In the genomic region with DNA sequence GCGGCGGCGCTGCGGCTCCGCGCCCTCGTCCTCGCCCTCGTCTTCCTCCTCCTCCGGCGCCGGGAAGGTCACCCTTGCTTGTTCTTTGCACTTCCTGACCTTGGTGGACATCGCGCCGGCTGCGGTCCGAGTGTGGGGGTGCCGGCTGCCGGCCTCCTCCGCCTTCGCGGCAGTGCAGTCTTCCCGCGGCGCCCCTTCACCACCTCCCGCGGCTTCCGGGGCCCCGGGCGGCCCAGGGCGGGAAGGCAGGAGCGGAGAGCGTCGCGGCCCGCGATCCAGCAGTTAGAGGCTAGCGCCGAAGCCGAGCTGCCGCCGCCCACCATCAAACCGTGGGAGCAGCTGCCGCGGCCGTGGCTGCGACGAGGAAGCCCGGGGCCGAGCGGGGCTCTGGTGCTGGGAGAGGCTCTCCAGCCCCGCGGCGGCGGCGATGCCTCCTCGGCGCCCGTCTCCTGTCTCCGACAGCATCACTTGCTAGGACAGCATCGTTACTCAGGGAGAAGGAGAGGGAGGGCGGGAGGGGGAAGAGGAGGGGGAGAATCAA, we compare ENCODE assay signal across 8 cellular contexts. TPM values are rescaled to one million over a fixed set of nuclear protein-coding genes. Genes with fewer than 3 reads are reported as not detected.
DNase-seq lines count a peak whose midpoint lies in the region; ATAC-seq lines count a peak whose summit lies in the region.

A gene (minus strand): TSS at position 491 of the 541 bp plus-strand sequence. CDS start 380 bp downstream, at position 111.

- peaks cover 60% of the 10 kb centered on the region for H3K27me3 Mint-ChIP-seq in stimulated activated naive CD8-positive, alpha-beta T cell treated with anti-CD3 and anti-CD28 coated beads, Interleukin-15, Interleukin-2, amounts not matched to agents 100 ng/mL and 50 ng/mL, for 24 hours

- no peak within 1 kb of the TSS for H3K27ac Mint-ChIP-seq in stimulated activated naive CD8-positive, alpha-beta T cell treated with anti-CD3 and anti-CD28 coated beads, Interleukin-15, Interleukin-2, amounts not matched to agents 100 ng/mL and 50 ng/mL, for 24 hours

- no peaks in the 10 kb centered on the region for H3K9me3 Mint-ChIP-seq in stimulated activated naive CD8-positive, alpha-beta T cell treated with anti-CD3 and anti-CD28 coated beads, Interleukin-15, Interleukin-2, amounts not matched to agents 100 ng/mL and 50 ng/mL, for 24 hours

- H3K36me3 ChIP-seq in mesodermal cell (ENCODE audit: control insufficient read depth, insufficient read depth, low read length), result no peaks in the 10 kb centered on the region

- peak within 1 kb of the TSS; percentile 50 for H3K4me3 ChIP-seq in mesodermal cell (ENCODE audit: extremely low read depth, insufficient read depth, low read length, poor library complexity, severe bottlenecking)

- DNase-seq in A172 (ENCODE audit: low spot score) (peak; percentile 3), SHP77 (lab: John Stamatoyannopoulos, UW) (no peak)
- DNase-seq in activated CD4-positive, alpha-beta T cell treated with anti-CD3 and anti-CD28 coated beads for 48 hours, result peak; percentile 55
- DNase-seq in effector CD8-positive, alpha-beta T cell (lab: John Stamatoyannopoulos, UW), result peak; percentile 1

- H3K4me1 ChIP-seq in mesodermal cell (ENCODE audit: control insufficient read depth, insufficient read depth, low read length, poor library complexity, severe bottlenecking), result no peaks in the 10 kb centered on the region

- no peaks in the 10 kb centered on the region for H3K36me3 Mint-ChIP-seq in stimulated activated naive CD8-positive, alpha-beta T cell treated with anti-CD3 and anti-CD28 coated beads, Interleukin-15, Interleukin-2, amounts not matched to agents 100 ng/mL and 50 ng/mL, for 24 hours (ENCODE audit: low read depth)

- peak within 1 kb of the TSS; percentile 91 for H3K4me3 Mint-ChIP-seq in stimulated activated naive CD8-positive, alpha-beta T cell treated with anti-CD3 and anti-CD28 coated beads, Interleukin-15, Interleukin-2, amounts not matched to agents 100 ng/mL and 50 ng/mL, for 24 hours

- peak; percentile 38 for ATAC-seq in GM18907 (IDR thresholded peaks at IDR 0.05; ENCODE audit: unreplicated experiment)
- ATAC-seq in HG03460 (IDR thresholded peaks at IDR 0.05; ENCODE audit: unreplicated experiment), result peak; percentile 32

- no peaks in the 10 kb centered on the region for H3K9me3 ChIP-seq in mesodermal cell (ENCODE audit: control insufficient read depth, low read length)

- no peak within 1 kb of the TSS for H3K27ac ChIP-seq in mesodermal cell (ENCODE audit: low read depth, low read length, severe bottlenecking)

- H3K4me1 Mint-ChIP-seq in stimulated activated naive CD8-positive, alpha-beta T cell treated with anti-CD3 and anti-CD28 coated beads, Interleukin-15, Interleukin-2, amounts not matched to agents 100 ng/mL and 50 ng/mL, for 24 hours (ENCODE audit: low read depth), result peaks cover 14% of the 10 kb centered on the region

- WGBS in mesodermal cell (ENCODE audit: insufficient coverage in 2 of 2), 2 experiments, result 0% methylated on average over 35 to 47 of the region's 62 CpGs

RNA-seq across cellular contexts. Expression of the gene that starts here (rescaled TPM):
- total RNA-seq in A172 (2014; rRNA removed; shearing (Covaris generic)), result 0.57 and 0.98 TPM in 2 replicates
- 0.52 TPM for polyA plus RNA-seq in mesodermal cell (2013, experiment 1 of 2)
- 0.40 TPM for polyA plus RNA-seq in mesodermal cell (2013, experiment 2 of 2)

Comparison
In these comparisons a context has a peak if more than half of its experiments do, and no peak if none do; other contexts are left out.
1. Peak in DNase-seq in A172; RNA of the gene not detected or under 1 TPM.
2. DNase-seq: peak in activated CD4-positive, alpha-beta T cell treated with anti-CD3 and anti-CD28 coated beads for 48 hours (single experiment) and effector CD8-positive, alpha-beta T cell (single experiment); none in SHP77 (0 of 2).